Comparison of ENCODE assay signal across 1 cellular context in the genomic region with DNA sequence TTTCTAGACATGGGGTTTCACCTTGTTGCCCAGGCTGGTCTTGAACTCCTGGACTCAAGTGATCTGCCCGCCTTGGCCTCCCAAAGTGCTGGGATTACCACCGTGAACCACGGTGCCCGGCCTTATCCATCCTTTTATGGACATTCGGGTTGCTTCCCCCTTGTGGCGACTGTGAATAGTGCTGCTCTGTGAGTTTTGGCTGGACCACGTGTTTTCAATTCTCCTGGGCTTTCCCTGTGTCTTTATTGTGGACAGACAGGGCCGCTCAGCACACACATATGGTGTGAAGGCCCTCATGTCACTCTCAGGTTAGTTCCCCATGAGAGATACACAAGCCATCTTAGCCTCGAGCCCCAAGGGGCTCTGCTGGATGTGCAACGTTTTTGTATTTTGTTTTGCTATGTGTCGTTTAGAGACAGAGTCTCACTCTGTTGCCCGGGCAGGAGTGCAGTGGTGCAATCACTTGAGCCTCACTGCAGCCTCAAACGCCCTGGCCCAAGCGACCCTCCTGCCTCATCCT.
TF ChIP-seq lines count a peak whose summit lies in the region.

No MANE protein-coding gene starts in this region.

TF ChIP-seq in K562, 482 proteins besides CTCF, POLR2A, EP300 and RAD21 (continues in another document):
- TF ChIP-seq, protein P1, sequence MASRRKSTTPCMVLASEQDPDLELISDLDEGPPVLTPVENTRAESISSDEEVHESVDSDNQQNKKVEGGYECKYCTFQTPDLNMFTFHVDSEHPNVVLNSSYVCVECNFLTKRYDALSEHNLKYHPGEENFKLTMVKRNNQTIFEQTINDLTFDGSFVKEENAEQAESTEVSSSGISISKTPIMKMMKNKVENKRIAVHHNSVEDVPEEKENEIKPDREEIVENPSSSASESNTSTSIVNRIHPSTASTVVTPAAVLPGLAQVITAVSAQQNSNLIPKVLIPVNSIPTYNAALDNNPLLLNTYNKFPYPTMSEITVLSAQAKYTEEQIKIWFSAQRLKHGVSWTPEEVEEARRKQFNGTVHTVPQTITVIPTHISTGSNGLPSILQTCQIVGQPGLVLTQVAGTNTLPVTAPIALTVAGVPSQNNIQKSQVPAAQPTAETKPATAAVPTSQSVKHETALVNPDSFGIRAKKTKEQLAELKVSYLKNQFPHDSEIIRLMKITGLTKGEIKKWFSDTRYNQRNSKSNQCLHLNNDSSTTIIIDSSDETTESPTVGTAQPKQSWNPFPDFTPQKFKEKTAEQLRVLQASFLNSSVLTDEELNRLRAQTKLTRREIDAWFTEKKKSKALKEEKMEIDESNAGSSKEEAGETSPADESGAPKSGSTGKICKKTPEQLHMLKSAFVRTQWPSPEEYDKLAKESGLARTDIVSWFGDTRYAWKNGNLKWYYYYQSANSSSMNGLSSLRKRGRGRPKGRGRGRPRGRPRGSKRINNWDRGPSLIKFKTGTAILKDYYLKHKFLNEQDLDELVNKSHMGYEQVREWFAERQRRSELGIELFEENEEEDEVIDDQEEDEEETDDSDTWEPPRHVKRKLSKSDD (conservative IDR thresholded peaks at IDR 0.05; ENCODE audit: low read length), result no peak
- no peak for TF ChIP-seq ZNF76 (CRISPR knock-in tag; IDR thresholded peaks at IDR 0.05; ENCODE audit: borderline replicate concordance)
- TF ChIP-seq, protein P2, sequence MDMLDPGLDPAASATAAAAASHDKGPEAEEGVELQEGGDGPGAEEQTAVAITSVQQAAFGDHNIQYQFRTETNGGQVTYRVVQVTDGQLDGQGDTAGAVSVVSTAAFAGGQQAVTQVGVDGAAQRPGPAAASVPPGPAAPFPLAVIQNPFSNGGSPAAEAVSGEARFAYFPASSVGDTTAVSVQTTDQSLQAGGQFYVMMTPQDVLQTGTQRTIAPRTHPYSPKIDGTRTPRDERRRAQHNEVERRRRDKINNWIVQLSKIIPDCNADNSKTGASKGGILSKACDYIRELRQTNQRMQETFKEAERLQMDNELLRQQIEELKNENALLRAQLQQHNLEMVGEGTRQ (CRISPR knock-in tag; IDR thresholded peaks at IDR 0.05), result peak; percentile 66
- TF ChIP-seq FOXM1 (IDR thresholded peaks at IDR 0.05; ENCODE audit: low read depth), result no peak
- TF ChIP-seq FOXM1 (CRISPR knock-in tag; IDR thresholded peaks at IDR 0.05; ENCODE audit: low read depth), result no peak
- TF ChIP-seq, protein P3, sequence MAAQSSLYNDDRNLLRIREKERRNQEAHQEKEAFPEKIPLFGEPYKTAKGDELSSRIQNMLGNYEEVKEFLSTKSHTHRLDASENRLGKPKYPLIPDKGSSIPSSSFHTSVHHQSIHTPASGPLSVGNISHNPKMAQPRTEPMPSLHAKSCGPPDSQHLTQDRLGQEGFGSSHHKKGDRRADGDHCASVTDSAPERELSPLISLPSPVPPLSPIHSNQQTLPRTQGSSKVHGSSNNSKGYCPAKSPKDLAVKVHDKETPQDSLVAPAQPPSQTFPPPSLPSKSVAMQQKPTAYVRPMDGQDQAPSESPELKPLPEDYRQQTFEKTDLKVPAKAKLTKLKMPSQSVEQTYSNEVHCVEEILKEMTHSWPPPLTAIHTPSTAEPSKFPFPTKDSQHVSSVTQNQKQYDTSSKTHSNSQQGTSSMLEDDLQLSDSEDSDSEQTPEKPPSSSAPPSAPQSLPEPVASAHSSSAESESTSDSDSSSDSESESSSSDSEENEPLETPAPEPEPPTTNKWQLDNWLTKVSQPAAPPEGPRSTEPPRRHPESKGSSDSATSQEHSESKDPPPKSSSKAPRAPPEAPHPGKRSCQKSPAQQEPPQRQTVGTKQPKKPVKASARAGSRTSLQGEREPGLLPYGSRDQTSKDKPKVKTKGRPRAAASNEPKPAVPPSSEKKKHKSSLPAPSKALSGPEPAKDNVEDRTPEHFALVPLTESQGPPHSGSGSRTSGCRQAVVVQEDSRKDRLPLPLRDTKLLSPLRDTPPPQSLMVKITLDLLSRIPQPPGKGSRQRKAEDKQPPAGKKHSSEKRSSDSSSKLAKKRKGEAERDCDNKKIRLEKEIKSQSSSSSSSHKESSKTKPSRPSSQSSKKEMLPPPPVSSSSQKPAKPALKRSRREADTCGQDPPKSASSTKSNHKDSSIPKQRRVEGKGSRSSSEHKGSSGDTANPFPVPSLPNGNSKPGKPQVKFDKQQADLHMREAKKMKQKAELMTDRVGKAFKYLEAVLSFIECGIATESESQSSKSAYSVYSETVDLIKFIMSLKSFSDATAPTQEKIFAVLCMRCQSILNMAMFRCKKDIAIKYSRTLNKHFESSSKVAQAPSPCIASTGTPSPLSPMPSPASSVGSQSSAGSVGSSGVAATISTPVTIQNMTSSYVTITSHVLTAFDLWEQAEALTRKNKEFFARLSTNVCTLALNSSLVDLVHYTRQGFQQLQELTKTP (IDR thresholded peaks at IDR 0.05; ENCODE audit: low read depth in 1 of 2, partially characterized antibody in 2 of 2), result no peak
- no peak for TF ChIP-seq ZNF551 (CRISPR knock-in tag; IDR thresholded peaks at IDR 0.05)
- no peak for TF ChIP-seq HCFC1 (IDR thresholded peaks at IDR 0.05; ENCODE audit: low read depth, low read length)
- TF ChIP-seq TCF7 (IDR thresholded peaks at IDR 0.05; ENCODE audit: borderline replicate concordance), result no peak
- no peak for TF ChIP-seq ZNF324 (CRISPR knock-in tag; IDR thresholded peaks at IDR 0.05)
- no peak for TF ChIP-seq NFATC3 (IDR thresholded peaks at IDR 0.05)
- TF ChIP-seq DLX4 (CRISPR knock-in tag; IDR thresholded peaks at IDR 0.05), result no peak
- TF ChIP-seq ELF4 (CRISPR knock-in tag; IDR thresholded peaks at IDR 0.05), result no peak
- TF ChIP-seq FOXP4 (CRISPR knock-in tag; IDR thresholded peaks at IDR 0.05; ENCODE audit: borderline replicate concordance), result no peak
- TF ChIP-seq MEF2A (IDR thresholded peaks at IDR 0.05; ENCODE audit: control insufficient read depth, low read depth, low read length), result no peak
- no peak for TF ChIP-seq FOXA3 (CRISPR knock-in tag; conservative IDR thresholded peaks at IDR 0.05 in 1 of 2, IDR thresholded peaks at IDR 0.05 in 1 of 2)
- TF ChIP-seq CBX3 (IDR thresholded peaks at IDR 0.05; ENCODE audit: borderline replicate concordance in 1 of 2, low read length in 2 of 2), result 0 out of 3 replicates have a peak, but pooled peaks of 1 of the 2 experiments have one; percentile 41
- TF ChIP-seq MLLT1 (IDR thresholded peaks at IDR 0.05), result no peak
- TF ChIP-seq HOXB6 (CRISPR knock-in tag; IDR thresholded peaks at IDR 0.05; ENCODE audit: borderline replicate concordance), result no peak
- no peak for TF ChIP-seq ZKSCAN3 (CRISPR knock-in tag; IDR thresholded peaks at IDR 0.05)
- TF ChIP-seq, protein P4, sequence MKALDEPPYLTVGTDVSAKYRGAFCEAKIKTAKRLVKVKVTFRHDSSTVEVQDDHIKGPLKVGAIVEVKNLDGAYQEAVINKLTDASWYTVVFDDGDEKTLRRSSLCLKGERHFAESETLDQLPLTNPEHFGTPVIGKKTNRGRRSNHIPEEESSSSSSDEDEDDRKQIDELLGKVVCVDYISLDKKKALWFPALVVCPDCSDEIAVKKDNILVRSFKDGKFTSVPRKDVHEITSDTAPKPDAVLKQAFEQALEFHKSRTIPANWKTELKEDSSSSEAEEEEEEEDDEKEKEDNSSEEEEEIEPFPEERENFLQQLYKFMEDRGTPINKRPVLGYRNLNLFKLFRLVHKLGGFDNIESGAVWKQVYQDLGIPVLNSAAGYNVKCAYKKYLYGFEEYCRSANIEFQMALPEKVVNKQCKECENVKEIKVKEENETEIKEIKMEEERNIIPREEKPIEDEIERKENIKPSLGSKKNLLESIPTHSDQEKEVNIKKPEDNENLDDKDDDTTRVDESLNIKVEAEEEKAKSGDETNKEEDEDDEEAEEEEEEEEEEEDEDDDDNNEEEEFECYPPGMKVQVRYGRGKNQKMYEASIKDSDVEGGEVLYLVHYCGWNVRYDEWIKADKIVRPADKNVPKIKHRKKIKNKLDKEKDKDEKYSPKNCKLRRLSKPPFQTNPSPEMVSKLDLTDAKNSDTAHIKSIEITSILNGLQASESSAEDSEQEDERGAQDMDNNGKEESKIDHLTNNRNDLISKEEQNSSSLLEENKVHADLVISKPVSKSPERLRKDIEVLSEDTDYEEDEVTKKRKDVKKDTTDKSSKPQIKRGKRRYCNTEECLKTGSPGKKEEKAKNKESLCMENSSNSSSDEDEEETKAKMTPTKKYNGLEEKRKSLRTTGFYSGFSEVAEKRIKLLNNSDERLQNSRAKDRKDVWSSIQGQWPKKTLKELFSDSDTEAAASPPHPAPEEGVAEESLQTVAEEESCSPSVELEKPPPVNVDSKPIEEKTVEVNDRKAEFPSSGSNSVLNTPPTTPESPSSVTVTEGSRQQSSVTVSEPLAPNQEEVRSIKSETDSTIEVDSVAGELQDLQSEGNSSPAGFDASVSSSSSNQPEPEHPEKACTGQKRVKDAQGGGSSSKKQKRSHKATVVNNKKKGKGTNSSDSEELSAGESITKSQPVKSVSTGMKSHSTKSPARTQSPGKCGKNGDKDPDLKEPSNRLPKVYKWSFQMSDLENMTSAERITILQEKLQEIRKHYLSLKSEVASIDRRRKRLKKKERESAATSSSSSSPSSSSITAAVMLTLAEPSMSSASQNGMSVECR (CRISPR knock-in tag; IDR thresholded peaks at IDR 0.05), result no peak
- TF ChIP-seq HNRNPK (IDR thresholded peaks at IDR 0.05; ENCODE audit: low read depth, low read length, poor library complexity, severe bottlenecking), result no peak
